24 cellular contexts compared by ENCODE assay signal in genomic region chr5:43150075-43150474, GRCh38. TPM values are rescaled to one million over a fixed set of nuclear protein-coding genes. Genes with fewer than 3 reads are reported as not detected.
DNase-seq lines count a peak whose midpoint lies in the region; ATAC-seq, FAIRE-seq and TF ChIP-seq lines count a peak whose summit lies in the region.
"Had no signal": no experiment of that assay in that cellular context is flagged by ENCODE, and none has a peak within 500 bp of the region (broad histone marks: within the 10 kb centered on the region; RNA-seq: fewer than 3 reads in every experiment).

No MANE protein-coding gene starts in this region.

- no peak overlapping the region for H3K27ac Mint-ChIP-seq in osteocyte (ENCODE audit: unreplicated experiment)
- H3K27ac Mint-ChIP-seq: CD4-positive, alpha-beta T cell; CD8-positive, alpha-beta memory T cell; GM23338; H9 had no signal

- DNase-seq in HepG2 (ENCODE audit: low spot score) (no peak), right lobe of liver (no peak), K562 (ENCODE audit: extremely low read depth in 1 of 4, low spot score in 3 of 4) (no peak), osteocyte (ENCODE audit: extremely low spot score, unreplicated experiment) (peak; percentile 5)
- DNase-seq: 8988T; ACHN; AML-193; BE2C; CD4-positive, alpha-beta T cell; CD8-positive, alpha-beta memory T cell; DMS53; DMS79 treated with DMSO at 0.1 percent for 48 hours; GF-D8; H9 had no signal

- H3K27ac ChIP-seq in HepG2 (ENCODE audit: extremely low read length, insufficient read depth, low read length) (no peak overlapping the region), right lobe of liver (no peak overlapping the region), K562 (ENCODE audit: extremely low read depth, low read depth, low read length) (no peak overlapping the region)
- H3K27ac ChIP-seq: A549; BLaER1 treated with 17β-estradiol and CSF1 and Interleukin-3, amounts not matched to agents 10 nM and 100 nM had no signal

- TF ChIP-seq CTCF in HepG2 (CRISPR knock-in tag; IDR thresholded peaks at IDR 0.05) = no peak
- TF ChIP-seq CTCF in right lobe of liver (IDR thresholded peaks at IDR 0.05) = no peak
- TF ChIP-seq CTCF in K562 (IDR thresholded peaks at IDR 0.05 in 2 of 3, conservative IDR thresholded peaks at IDR 0.05 in 1 of 3; ENCODE audit: insufficient read depth in 2 of 3, low read depth in 1 of 3, low read length in 3 of 3) = no peak
- TF ChIP-seq CTCF in osteocyte (IDR thresholded peaks at IDR 0.05) = no peak

- no peak overlapping the region for H3K9ac ChIP-seq in HepG2 (ENCODE audit: insufficient read depth, low read depth, low read length)
- no peak overlapping the region for H3K9ac ChIP-seq in K562 (ENCODE audit: insufficient read depth in 1 of 2, low read depth in 2 of 2, low read length in 2 of 2)
- H3K9ac ChIP-seq: BLaER1 treated with 17β-estradiol and CSF1 and Interleukin-3, amounts not matched to agents 10 nM and 100 nM had no signal

- H3K4me1 Mint-ChIP-seq in osteocyte (ENCODE audit: unreplicated experiment) = no peaks in the 10 kb centered on the region
- H3K4me1 Mint-ChIP-seq: CD14-positive monocyte had no signal

- H3K4me2 ChIP-seq in HepG2 (ENCODE audit: low read depth, low read length) = no peak overlapping the region
- no peak overlapping the region for H3K4me2 ChIP-seq in K562 (ENCODE audit: insufficient read depth, low read length)
- H3K4me2 ChIP-seq: A549; BLaER1 treated with 17β-estradiol and CSF1 and Interleukin-3, amounts not matched to agents 10 nM and 100 nM; GM23338 had no signal

- H3K79me2 ChIP-seq in HepG2 (ENCODE audit: insufficient read depth, low read length) (peaks cover 6% of the 10 kb centered on the region), K562 (ENCODE audit: control insufficient read depth, insufficient read depth, low read length) (peaks cover 42% of the 10 kb centered on the region)

- H3K9me3 ChIP-seq in HepG2 (ENCODE audit: low read length) (no peaks in the 10 kb centered on the region), right lobe of liver (no peaks in the 10 kb centered on the region), K562 (replicated peaks; ENCODE audit: control insufficient read depth, insufficient read depth, low read depth, low read length) (no peaks in the 10 kb centered on the region)
- H3K9me3 ChIP-seq: A549, BE2C had no signal

- TF ChIP-seq POLR2A in HepG2 (IDR thresholded peaks at IDR 0.05; ENCODE audit: insufficient read depth in 1 of 2, low read depth in 2 of 2, low read length in 2 of 2) (no peak), right lobe of liver (IDR thresholded peaks at IDR 0.05) (no peak), K562 (conservative IDR thresholded peaks at IDR 0.05) (no peak)

- no peaks in the 10 kb centered on the region for H3K9me1 ChIP-seq in K562 (ENCODE audit: control insufficient read depth, insufficient read depth, low read length)

- no peak for TF ChIP-seq RAD21 in HepG2 (CRISPR knock-in tag; IDR thresholded peaks at IDR 0.05)
- no peak for TF ChIP-seq RAD21 in K562 (CRISPR knock-in tag; conservative IDR thresholded peaks at IDR 0.05 in 1 of 2, IDR thresholded peaks at IDR 0.05 in 1 of 2)

- H3K4me3 ChIP-seq in HepG2 (replicated peaks in 1 of 3; ENCODE audit: insufficient read depth in 1 of 3, low read depth in 2 of 3, low read length in 3 of 3) (no peak overlapping the region), right lobe of liver (no peak overlapping the region), K562 (no peak overlapping the region)
- H3K4me3 ChIP-seq: A549; BLaER1 treated with 17β-estradiol and CSF1 and Interleukin-3, amounts not matched to agents 10 nM and 100 nM; GM23338 had no signal

- H3K36me3 ChIP-seq in HepG2 (replicated peaks in 1 of 2; ENCODE audit: control insufficient read depth in 1 of 2, insufficient read depth in 2 of 2, low read length in 2 of 2) (peaks cover 7 to 53% of the 10 kb centered on the region in 2 experiments), right lobe of liver (peaks cover 0 to 2% (median under 1%) of the 10 kb centered on the region in 4 donors), K562 (ENCODE audit: control insufficient read depth, insufficient read depth, low read length) (peaks cover 81% of the 10 kb centered on the region)

- BruUV-seq in HepG2 (replicated peaks; lab: Mats Ljungman, UMichigan) = TSS peak; percentile 40
- BruUV-seq in K562 (replicated peaks; lab: Mats Ljungman, UMichigan) = TSS peak; percentile 24

- H3K36me3 Mint-ChIP-seq in osteocyte (ENCODE audit: unreplicated experiment) = peaks cover 10% of the 10 kb centered on the region

- H4K20me1 ChIP-seq in HepG2 (ENCODE audit: insufficient read depth, low read length) (0 out of 2 replicates have a peak, but pooled peaks cover 3% of the 10 kb centered on the region), K562 (replicated peaks; ENCODE audit: control insufficient read depth, insufficient read depth, low read length) (no peaks in the 10 kb centered on the region)

- intact Hi-C loops in HepG2 (cut with micrococcal nuclease; ENCODE audit: unreplicated experiment) (no loop called here), right lobe of liver (cut with DNase I) (no loop called here), K562 (cut with micrococcal nuclease) (no loop called here)

- no peak for FAIRE-seq in HepG2 (lab: Jason Lieb, UNC)
- no peak for FAIRE-seq in K562 (lab: Jason Lieb, UNC)
- FAIRE-seq: A549, GM12891, GM19239 had no signal

- H3K27me3 Mint-ChIP-seq in osteocyte (ENCODE audit: unreplicated experiment) = no peaks in the 10 kb centered on the region
- H3K27me3 Mint-ChIP-seq: CD4-positive, alpha-beta T cell; CD8-positive, alpha-beta memory T cell had no signal

- ATAC-seq in HepG2 (no peak), right lobe of liver (no peak), K562 (no peak), GM18873 (IDR thresholded peaks at IDR 0.05; ENCODE audit: low FRiP score, unreplicated experiment) (no peak), HG03039 (IDR thresholded peaks at IDR 0.05; ENCODE audit: unreplicated experiment) (no peak)
- ATAC-seq: A549, GM23338, HCT116 had no signal

- in situ Hi-C loops in HepG2 (cut with HindIII; ENCODE audit: extremely low pct_ligation_motif_present, low pct_unique_long_range_greater_than_20kb) = no loop called here
- in situ Hi-C loops in K562 (cut with MboI) = no loop called here

- no peaks in the 10 kb centered on the region for H3K9me3 Mint-ChIP-seq in osteocyte (ENCODE audit: unreplicated experiment)
- H3K9me3 Mint-ChIP-seq: CD4-positive, alpha-beta T cell; CD8-positive, alpha-beta memory T cell; GM23338; H9 had no signal

- no peak overlapping the region for H3K4me3 Mint-ChIP-seq in osteocyte (ENCODE audit: unreplicated experiment)
- H3K4me3 Mint-ChIP-seq: CD14-positive monocyte; CD4-positive, alpha-beta T cell; CD8-positive, alpha-beta memory T cell; GM23338; H9 had no signal

- H3K27me3 ChIP-seq in HepG2 (ENCODE audit: control insufficient read depth in 1 of 2, insufficient read depth in 2 of 2, low read length in 2 of 2) (no peaks in the 10 kb centered on the region), right lobe of liver (no peaks in the 10 kb centered on the region), K562 (ENCODE audit: control insufficient read depth in 2 of 2, insufficient read depth in 2 of 2, low read length in 2 of 2) (no peaks in the 10 kb centered on the region)
- H3K27me3 ChIP-seq: BE2C; BLaER1 treated with 17β-estradiol and CSF1 and Interleukin-3, amounts not matched to agents 10 nM and 100 nM had no signal

- TF ChIP-seq EP300 in HepG2 (IDR thresholded peaks at IDR 0.05; ENCODE audit: low read depth in 2 of 2, low read length in 2 of 2) (no peak), HepG2 (CRISPR knock-in tag; IDR thresholded peaks at IDR 0.05; ENCODE audit: borderline replicate concordance) (no peak), K562 (IDR thresholded peaks at IDR 0.05; ENCODE audit: low read length) (no peak)

- POLR2A ChIA-PET in HepG2 (lab: Yijun Ruan, JAX) (interaction anchor here (0.6 kb wide), 1 partner anchor 29 kb away, joined by 4 read pairs; no protein-coding TSS in a partner anchor), K562 (lab: Yijun Ruan, JAX) (interaction anchor here (0.8 kb wide), 1 partner anchor 21 kb away, joined by 3 read pairs; no protein-coding TSS in a partner anchor)

- H2AFZ ChIP-seq in HepG2 (ENCODE audit: low read length) (no peak overlapping the region), K562 (ENCODE audit: low read depth, low read length) (no peak overlapping the region)
- H2AFZ ChIP-seq: GM23338 had no signal

- H3K4me1 ChIP-seq in HepG2 (ENCODE audit: insufficient read depth, low read length) (no peaks in the 10 kb centered on the region), right lobe of liver (no peaks in the 10 kb centered on the region), K562 (replicated peaks in 1 of 2; ENCODE audit: control insufficient read depth in 2 of 2, insufficient read depth in 2 of 2, low read length in 2 of 2) (peaks cover 0 to 8% of the 10 kb centered on the region in 2 experiments; a peak in 2 of 5 replicates)
- H3K4me1 ChIP-seq: A549; BLaER1 treated with 17β-estradiol and CSF1 and Interleukin-3, amounts not matched to agents 10 nM and 100 nM had no signal

- WGBS in HepG2 (ENCODE audit: low lambda C conversion rate) = 92% methylated on average over 2 of the region's 2 CpGs
- WGBS in right lobe of liver (ENCODE audit: insufficient coverage, low coverage, low lambda C conversion rate, missing lambda C conversion rate) = 100% methylated on average over 2 of the region's 2 CpGs
- WGBS in K562 (ENCODE audit: insufficient coverage, low coverage, missing lambda C conversion rate) = 93% methylated on average over 2 of the region's 2 CpGs

- CTCF ChIA-PET in HepG2 (lab: Yijun Ruan, JAX; ENCODE audit: low intra/inter-chr PET ratio, low total read pairs) (no interaction called here), K562 (lab: Yijun Ruan, JAX; ENCODE audit: low intra/inter-chr PET ratio) (no interaction called here)

RNA-seq across cellular contexts. Expression of gene ZNF131, which starts 29.4 kb away (rescaled TPM):
- total RNA-seq in HepG2 (2016; rRNA removed; fragmentation: Illumina TruSeq; extraction: Trizol) = 30.4 and 33.3 TPM in 2 replicates
- total RNA-seq in HepG2 (2016; cell fraction: cytosol; rRNA removed; fragmentation: Illumina TruSeq; extraction: Trizol; ENCODE audit: low read depth) = 20.6 and 21.5 TPM in 2 replicates
- 31.8 and 34.8 TPM in 2 replicates for total RNA-seq in HepG2 (2016; cell fraction: insoluble cytoplasmic fraction; rRNA removed; fragmentation: Illumina TruSeq; extraction: Trizol)
- 24.7 and 24.8 TPM in 2 replicates for total RNA-seq in HepG2 (2016; cell fraction: membrane; rRNA removed; fragmentation: Illumina TruSeq; extraction: Trizol)
- 35.3 and 43.2 TPM in 2 replicates for total RNA-seq in HepG2 (2016; cell fraction: nucleus; rRNA removed; fragmentation: Illumina TruSeq; extraction: Trizol)
- polyA plus RNA-seq in HepG2 (2011; rRNA removed) = 17.5 and 20.6 TPM in 2 replicates
- polyA plus RNA-seq in HepG2 (2011; cell fraction: cytosol; rRNA removed) = 9.6 and 12.2 TPM in 2 replicates
- polyA plus RNA-seq in HepG2 (2011; cell fraction: nucleus; rRNA removed) = 23.3 and 27.2 TPM in 2 replicates
- polyA plus RNA-seq in HepG2 (2012) = 15.7 and 18.4 TPM in 2 replicates
- 5.8 and 7.5 TPM in 2 replicates for polyA plus RNA-seq in HepG2 (2016; cell fraction: cytosol; fragmentation: Illumina TruSeq; extraction: Trizol; ENCODE audit: low read depth)
- 41.5 and 42.5 TPM in 2 replicates for polyA plus RNA-seq in HepG2 (2016; cell fraction: insoluble cytoplasmic fraction; fragmentation: Illumina TruSeq; extraction: Trizol; ENCODE audit: low read depth)
- polyA plus RNA-seq in HepG2 (2016; cell fraction: membrane; fragmentation: Illumina TruSeq; extraction: Trizol; ENCODE audit: low read depth) = 14.9 and 15.7 TPM in 2 replicates
- polyA plus RNA-seq in HepG2 (2016; cell fraction: nucleus; fragmentation: Illumina TruSeq; extraction: Trizol; ENCODE audit: insufficient read depth, low read depth) = 48.4 and 55.5 TPM in 2 replicates
- 16.7 and 49.5 TPM in 2 replicates for polyA minus RNA-seq in HepG2 (2011; rRNA and poly(A)+ RNA removed; ENCODE audit: low replicate concordance)
- 13.2 and 14.4 TPM in 2 replicates for polyA minus RNA-seq in HepG2 (2011; cell fraction: cytosol; rRNA and poly(A)+ RNA removed)
- polyA minus RNA-seq in HepG2 (2011; cell fraction: nucleus; rRNA and poly(A)+ RNA removed) = 62.0 and 70.7 TPM in 2 replicates
- total RNA-seq in right lobe of liver = 10 to 100 TPM in 5 of 6 experiments, 1 to 10 TPM in 1; 9.6 to 16.3 (median 12.1) TPM
- total RNA-seq in K562 (2011; cell fraction: chromatin; rRNA removed; ENCODE audit: low replicate concordance) = 95.8 and 263 TPM in 2 replicates
- total RNA-seq in K562 (2011; cell fraction: nucleolus; rRNA removed) = 66.7 and 82.6 TPM in 2 replicates
- total RNA-seq in K562 (2011; cell fraction: nucleoplasm; rRNA removed) = 118 and 141 TPM in 2 replicates
- total RNA-seq in K562 (2014; rRNA removed) = 40.8 and 51.1 TPM in 2 replicates
- 81.9 and 86.7 TPM in 2 replicates for total RNA-seq in K562 (2014; rRNA removed; fragmentation: Illumina TruSeq; extraction: Trizol)
- 81.7 and 87.0 TPM in 2 replicates for total RNA-seq in K562 (2015; rRNA removed; fragmentation: Illumina TruSeq; extraction: Trizol)
- total RNA-seq in K562 (2021) = 46.6 and 48.1 TPM in 2 replicates
- 63.3 and 73.0 TPM in 2 replicates for polyA plus RNA-seq in K562 (2011; rRNA removed)
- polyA plus RNA-seq in K562 (2011; cell fraction: cytosol; rRNA removed) = 15.7 and 23.6 TPM in 2 replicates
- polyA plus RNA-seq in K562 (2011; cell fraction: nucleus; rRNA removed) = 53.2 and 74.4 TPM in 2 replicates
- polyA plus RNA-seq in K562 (2012) = 35.1 and 36.8 TPM in 2 replicates
- polyA plus RNA-seq in K562 (2014; fragmentation: Illumina TruSeq; extraction: Trizol) = 55.8 and 71.9 TPM in 2 replicates
- polyA plus RNA-seq in K562 (2014; fragmentation: Nextera tagmentation; extraction: Ambion mirVana) = 10 to 100 TPM; 28.5 to 31.7 TPM
- polyA plus RNA-seq in K562 (2014; rRNA removed) = 51.6 and 55.4 TPM in 2 replicates
- polyA minus RNA-seq in K562 (2011; rRNA and poly(A)+ RNA removed) = 108 and 125 TPM in 2 replicates
- 21.7 and 31.6 TPM in 2 replicates for polyA minus RNA-seq in K562 (2011; cell fraction: cytosol; rRNA and poly(A)+ RNA removed)
- polyA minus RNA-seq in K562 (2011; cell fraction: nucleus; rRNA and poly(A)+ RNA removed) = 52.1 and 77.9 TPM in 2 replicates
- total RNA-seq in osteocyte = 39.1 and 44.1 TPM in 2 replicates

RNA-seq across cellular contexts. Expression of gene NIM1K, which starts 42.0 kb away (rescaled TPM):
- 0.21 TPM in 1 of 2 replicates, not detected in the other for total RNA-seq in HepG2 (2016; rRNA removed; fragmentation: Illumina TruSeq; extraction: Trizol)
- not detected in 2 replicates for total RNA-seq in HepG2 (2016; cell fraction: cytosol; rRNA removed; fragmentation: Illumina TruSeq; extraction: Trizol; ENCODE audit: low read depth)
- total RNA-seq in HepG2 (2016; cell fraction: insoluble cytoplasmic fraction; rRNA removed; fragmentation: Illumina TruSeq; extraction: Trizol) = not detected in 2 replicates
- not detected in 2 replicates for total RNA-seq in HepG2 (2016; cell fraction: membrane; rRNA removed; fragmentation: Illumina TruSeq; extraction: Trizol)
- not detected in 2 replicates for total RNA-seq in HepG2 (2016; cell fraction: nucleus; rRNA removed; fragmentation: Illumina TruSeq; extraction: Trizol)
- polyA plus RNA-seq in HepG2 (2011; rRNA removed) = 0.04 TPM in 1 of 2 replicates, not detected in the other
- polyA plus RNA-seq in HepG2 (2011; cell fraction: cytosol; rRNA removed) = 0.01 TPM in 1 of 2 replicates, not detected in the other
- 0.12 TPM in 1 of 2 replicates, not detected in the other for polyA plus RNA-seq in HepG2 (2011; cell fraction: nucleus; rRNA removed)
- not detected in 2 replicates for polyA plus RNA-seq in HepG2 (2012)
- not detected in 2 replicates for polyA plus RNA-seq in HepG2 (2016; cell fraction: cytosol; fragmentation: Illumina TruSeq; extraction: Trizol; ENCODE audit: low read depth)
- not detected in 2 replicates for polyA plus RNA-seq in HepG2 (2016; cell fraction: insoluble cytoplasmic fraction; fragmentation: Illumina TruSeq; extraction: Trizol; ENCODE audit: low read depth)
- not detected in 2 replicates for polyA plus RNA-seq in HepG2 (2016; cell fraction: membrane; fragmentation: Illumina TruSeq; extraction: Trizol; ENCODE audit: low read depth)
- polyA plus RNA-seq in HepG2 (2016; cell fraction: nucleus; fragmentation: Illumina TruSeq; extraction: Trizol; ENCODE audit: insufficient read depth, low read depth) = not detected in 2 replicates
- polyA minus RNA-seq in HepG2 (2011; rRNA and poly(A)+ RNA removed; ENCODE audit: low replicate concordance) = 0.08 and 0.30 TPM in 2 replicates
- polyA minus RNA-seq in HepG2 (2011; cell fraction: cytosol; rRNA and poly(A)+ RNA removed) = not detected in 2 replicates
- polyA minus RNA-seq in HepG2 (2011; cell fraction: nucleus; rRNA and poly(A)+ RNA removed) = 0.37 and 0.39 TPM in 2 replicates
- total RNA-seq in right lobe of liver = under 1 TPM in 4 of 6 experiments, not detected in 2; 0.06 to 0.55 (median 0.12) TPM
- total RNA-seq in K562 (2011; cell fraction: chromatin; rRNA removed; ENCODE audit: low replicate concordance) = 0.12 and 0.14 TPM in 2 replicates
- not detected in 2 replicates for total RNA-seq in K562 (2011; cell fraction: nucleolus; rRNA removed)
- total RNA-seq in K562 (2011; cell fraction: nucleoplasm; rRNA removed) = not detected in 2 replicates
- 0.04 TPM in 1 of 2 replicates, not detected in the other for total RNA-seq in K562 (2014; rRNA removed)
- total RNA-seq in K562 (2014; rRNA removed; fragmentation: Illumina TruSeq; extraction: Trizol) = not detected in 2 replicates
- 0.07 and 0.08 TPM in 2 replicates for total RNA-seq in K562 (2015; rRNA removed; fragmentation: Illumina TruSeq; extraction: Trizol)
- 0.13 and 0.31 TPM in 2 replicates for total RNA-seq in K562 (2021)
- polyA plus RNA-seq in K562 (2011; rRNA removed) = 0.04 TPM in 1 of 2 replicates, not detected in the other
- 0.03 TPM in 1 of 2 replicates, not detected in the other for polyA plus RNA-seq in K562 (2011; cell fraction: cytosol; rRNA removed)
- polyA plus RNA-seq in K562 (2011; cell fraction: nucleus; rRNA removed) = 0.06 and 0.13 TPM in 2 replicates
- 0.08 TPM in 2 replicates for polyA plus RNA-seq in K562 (2012)
- 0.04 and 0.09 TPM in 2 replicates for polyA plus RNA-seq in K562 (2014; fragmentation: Illumina TruSeq; extraction: Trizol)
- polyA plus RNA-seq in K562 (2014; fragmentation: Nextera tagmentation; extraction: Ambion mirVana) = under 1 TPM in 1 of 2 experiments, not detected in 1; 0.03 TPM
- 0.34 TPM in 1 of 2 replicates, not detected in the other for polyA plus RNA-seq in K562 (2014; rRNA removed)
- 0.09 and 0.21 TPM in 2 replicates for polyA minus RNA-seq in K562 (2011; rRNA and poly(A)+ RNA removed)
- polyA minus RNA-seq in K562 (2011; cell fraction: cytosol; rRNA and poly(A)+ RNA removed) = not detected in 2 replicates
- polyA minus RNA-seq in K562 (2011; cell fraction: nucleus; rRNA and poly(A)+ RNA removed) = 0.13 TPM in 1 of 2 replicates, not detected in the other
- total RNA-seq in osteocyte = 0.29 and 0.43 TPM in 2 replicates
- total RNA-seq: Daoy, GM23338 had no signal
- polyA plus RNA-seq: CD14-positive monocyte, GM23338 had no signal
